In genomic region chr11:58567889-58568512, GRCh38 we compare ENCODE assay signal across 8 cellular contexts. TPM values are rescaled to one million over a fixed set of nuclear protein-coding genes. Genes with fewer than 3 reads are reported as not detected.
DNase-seq lines count a peak whose midpoint lies in the region; ATAC-seq and TF ChIP-seq lines count a peak whose summit lies in the region.

No MANE protein-coding gene starts in this region.

- POLR2A ChIA-PET in HCT116 (lab: Charles Lee): no interaction called here

- RAD21 ChIA-PET in HCT116 (lab: Charles Lee; ENCODE audit: low non-redundant PET in 1 of 2, low total read pairs in 2 of 2, uncharacterized antibody in 2 of 2, unreplicated experiment in 2 of 2): no interaction called here

- no peak for TF ChIP-seq POLR2A in HCT116 (IDR thresholded peaks at IDR 0.05; ENCODE audit: borderline replicate concordance, extremely low read depth, insufficient read depth, insufficient read length)

- BruUV-seq in HCT116 (replicated peaks; lab: Mats Ljungman, UMichigan): no TSS peak

- no peak overlapping the region for H3K4me3 ChIP-seq in HCT116 (replicated peaks in 1 of 2; ENCODE audit: low read depth in 1 of 2, low read length in 2 of 2)
- H3K4me3 ChIP-seq in kidney epithelial cell (ENCODE audit: low read depth, low read length): no peak overlapping the region

- H3K4me2 ChIP-seq in HCT116 (ENCODE audit: low read length): no peak overlapping the region

- no peak overlapping the region for H3K9ac ChIP-seq in HCT116 (ENCODE audit: low read length)

- TF ChIP-seq CTCF in HCT116 (IDR thresholded peaks at IDR 0.05 in 2 of 3, conservative IDR thresholded peaks at IDR 0.05 in 1 of 3; ENCODE audit: borderline replicate concordance in 1 of 3, insufficient read depth in 1 of 3, low read depth in 2 of 3, low read length in 2 of 3) (peak; percentile 75 to 88 (median 80)), kidney epithelial cell (IDR thresholded peaks at IDR 0.05; ENCODE audit: insufficient read depth, low read length, poor library complexity, severe bottlenecking) (peak; percentile 74)

- H3K27ac ChIP-seq in HCT116 (ENCODE audit: low read depth, low read length): no peak overlapping the region

- peaks cover under 1 to 2% of the 10 kb centered on the region in 2 experiments; a peak in 3 of 4 replicates for H3K4me1 ChIP-seq in HCT116 (ENCODE audit: control insufficient read depth in 1 of 2, insufficient read depth in 2 of 2, low read length in 2 of 2)

- intact Hi-C loops in HCT116 (cut with micrococcal nuclease): no loop called here

- H3K27me3 ChIP-seq in HCT116 (ENCODE audit: insufficient read depth, low read length) (no peaks in the 10 kb centered on the region), kidney epithelial cell (ENCODE audit: control insufficient read depth, insufficient read depth, low read length) (no peaks in the 10 kb centered on the region)

- H2AFZ ChIP-seq in HCT116 (ENCODE audit: low read depth, low read length, poor library complexity, severe bottlenecking): peak overlapping the region; percentile 3

- no peaks in the 10 kb centered on the region for H4K20me1 ChIP-seq in HCT116 (ENCODE audit: insufficient read depth)

- no peaks in the 10 kb centered on the region for H3K9me2 ChIP-seq in HCT116 (ENCODE audit: insufficient read depth)

- H3K9me3 ChIP-seq in HCT116 (ENCODE audit: control insufficient read depth in 1 of 2, insufficient read depth in 1 of 2, low read depth in 1 of 2, low read length in 2 of 2): no peaks in the 10 kb centered on the region

- TF ChIP-seq RAD21 in HCT116 (IDR thresholded peaks at IDR 0.05; ENCODE audit: low read depth): peak; percentile 44

- peak; percentile 29 for DNase-seq in NCI-H1436 (lab: John Stamatoyannopoulos, UW)
- DNase-seq in NCI-H1436 treated with DMSO at 0.1 percent for 48 hours (lab: John Stamatoyannopoulos, UW): no peak
- DNase-seq in HCT116 (ENCODE audit: low read depth, low spot score): peak; percentile 51
- DNase-seq in M059J (ENCODE audit: low read depth): peak; percentile 63
- DNase-seq in T-helper 22 cell (ENCODE audit: low read depth): peak; percentile 53
- DNase-seq in astrocyte of the hippocampus (ENCODE audit: low read depth, low spot score): peak; percentile 71
- no peak for DNase-seq in kidney epithelial cell (ENCODE audit: low read depth)
- peak; percentile 64 to 68 for DNase-seq in stimulated activated CD4-positive, alpha-beta T cell treated with anti-CD3 and anti-CD28 coated beads, Interleukin-4, amount 100 ng/mL, for 48 hours (ENCODE audit: low read depth in 2 of 2)

- no peaks in the 10 kb centered on the region for H3K36me3 ChIP-seq in HCT116 (ENCODE audit: control insufficient read depth in 1 of 2, insufficient read depth in 2 of 2, low read length in 2 of 2)
- H3K36me3 ChIP-seq in kidney epithelial cell (ENCODE audit: control insufficient read depth, insufficient read depth, low read length): no peaks in the 10 kb centered on the region

- peak; percentile 95 for ATAC-seq in HCT116

- no peaks in the 10 kb centered on the region for H3K79me2 ChIP-seq in HCT116 (ENCODE audit: insufficient read depth, low read length)

- CTCF ChIA-PET in HCT116 (lab: Charles Lee): interaction anchor here (1.0 to 2.5 kb wide), 6 partner anchors 9 to 220 kb away, joined by 3 to 21 read pairs (median 4); partner anchors contain the start of gene ZFP91

TF ChIP-seq in HCT116, 20 proteins besides CTCF, POLR2A, EP300 and RAD21:
- TF ChIP-seq EGR1 (IDR thresholded peaks at IDR 0.05; ENCODE audit: low read depth) (no peak), ATF3 (IDR thresholded peaks at IDR 0.05) (no peak), ZFX (IDR thresholded peaks at IDR 0.05) (no peak), EZH2phosphoT487 (IDR thresholded peaks at IDR 0.05; ENCODE audit: borderline replicate concordance) (no peak), ELF1 (IDR thresholded peaks at IDR 0.05; ENCODE audit: borderline replicate concordance, low read depth) (no peak)

RNA-seq across cellular contexts. Expression of gene LPXN, which starts 7.7 kb away (rescaled TPM):
- total RNA-seq in HCT116 (2021; ENCODE audit: unreplicated experiment): 3.6 TPM
- polyA plus RNA-seq in HCT116 (2012): 1.2 and 1.4 TPM in 2 replicates
- 59.1 and 67.3 TPM in 2 replicates for total RNA-seq in M059J (2014; rRNA removed; shearing (Covaris generic))
- total RNA-seq in kidney epithelial cell: 5.8 and 5.9 TPM in 2 replicates

RNA-seq across cellular contexts. Expression of gene ZFP91, which starts 10.9 kb away (rescaled TPM):
- total RNA-seq in HCT116 (2021; ENCODE audit: unreplicated experiment) (58.6 TPM), kidney epithelial cell (37.1 and 38.6 TPM in 2 replicates)
- 16.7 and 23.0 TPM in 2 replicates for polyA plus RNA-seq in HCT116 (2012)
- 59.8 and 88.9 TPM in 2 replicates for total RNA-seq in M059J (2014; rRNA removed; shearing (Covaris generic))

RNA-seq across cellular contexts. Expression of gene CNTF, which starts 54.5 kb away (rescaled TPM):
- 2.3 TPM for total RNA-seq in HCT116 (2021; ENCODE audit: unreplicated experiment)
- 0.24 and 0.47 TPM in 2 replicates for polyA plus RNA-seq in HCT116 (2012)
- total RNA-seq in M059J (2014; rRNA removed; shearing (Covaris generic)): 0.17 and 0.89 TPM in 2 replicates
- total RNA-seq in kidney epithelial cell: 0.96 and 1.1 TPM in 2 replicates

Comparison
In these comparisons a context has a peak if more than half of its experiments do, and no peak if none do; other contexts are left out.
1. DNase-seq: peak in NCI-H1436 (single experiment), HCT116 (single experiment), M059J (single experiment), T-helper 22 cell (single experiment), astrocyte of the hippocampus (single experiment) and stimulated activated CD4-positive, alpha-beta T cell treated with anti-CD3 and anti-CD28 coated beads, Interleukin-4, amount 100 ng/mL, for 48 hours (2 of 2); none in NCI-H1436 treated with DMSO at 0.1 percent for 48 hours (single experiment) and kidney epithelial cell (single experiment).